ENCODE assay signal across 9 cellular contexts in the genomic region with DNA sequence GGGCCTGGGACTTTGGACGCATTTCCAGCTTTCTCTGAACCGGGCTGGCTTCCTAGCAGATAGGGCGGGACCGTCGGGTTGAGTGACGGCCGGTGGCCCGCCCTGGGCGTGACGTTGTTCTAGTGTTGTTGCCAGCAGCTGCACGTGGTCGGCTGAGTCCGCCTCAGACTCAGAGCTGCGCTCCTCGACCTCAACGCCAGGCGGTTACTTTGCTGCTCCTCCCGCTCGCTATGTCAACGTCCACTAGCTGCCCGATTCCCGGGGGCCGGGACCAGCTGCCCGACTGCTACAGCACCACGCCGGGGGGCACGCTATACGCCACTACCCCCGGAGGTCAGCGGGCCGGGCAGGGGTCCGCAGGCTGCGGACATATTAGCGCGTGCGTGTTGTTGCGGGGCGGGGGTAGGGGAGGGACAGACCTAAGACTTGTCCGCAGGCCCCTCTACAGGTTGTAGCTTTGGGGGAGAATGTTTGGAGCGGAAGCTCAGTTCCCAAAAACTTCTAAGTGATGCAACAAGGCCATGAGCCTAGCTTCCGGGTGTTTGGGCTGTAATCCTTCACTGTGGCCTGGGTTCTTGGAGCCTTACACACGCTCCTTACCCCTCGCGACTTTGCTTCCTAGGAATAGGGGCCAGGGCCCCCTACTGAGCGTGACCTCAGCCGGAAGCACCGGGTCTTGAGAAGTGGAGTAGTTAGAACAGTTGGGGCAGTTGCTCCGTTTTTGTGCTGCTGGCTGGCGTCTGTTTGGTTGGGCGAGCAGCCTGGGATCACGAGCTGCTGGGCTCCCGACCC. TPM values are rescaled to one million over a fixed set of nuclear protein-coding genes. Genes with fewer than 3 reads are reported as not detected.
DNase-seq lines count a peak whose midpoint lies in the region; ATAC-seq and TF ChIP-seq lines count a peak whose summit lies in the region.
"Had no signal": no experiment of that assay in that cellular context is flagged by ENCODE, and none has a peak within 500 bp of the region (broad histone marks: within the 10 kb centered on the region; RNA-seq: fewer than 3 reads in every experiment).

A gene (plus strand): TSS at position 155 of the 792 bp plus-strand sequence. CDS start 76 bp downstream, at position 231.

- H3K27ac ChIP-seq in BLaER1 (peak within 1 kb of the TSS; percentile 91), OCI-LY1 (ENCODE audit: low read depth, low read length, poor library complexity, severe bottlenecking) (peak within 1 kb of the TSS; percentile 71)
- H3K27ac ChIP-seq: SK-N-MC had no signal

- DNase-seq in activated T-helper 1 cell treated with anti-CD3 and anti-CD28 coated beads, Interleukin-12 subunit alpha, Interleukin-12 subunit beta, Interleukin-2, Interleukin-4 antibody, amounts not matched to agents 30 ng/mL and 10 ng/mL and 1 ng/mL, durations not matched to agents 14 hours and 24 hours and 36 hours (ENCODE audit: low spot score), result peak; percentile 81
- peak; percentile 96 for DNase-seq in fibroblast of gingiva (ENCODE audit: low read depth)
- peak; percentile 93 for DNase-seq in myocyte (ENCODE audit: low read depth)
- peak; percentile 77 for DNase-seq in stimulated activated CD8-positive, alpha-beta memory T cell treated with anti-CD3 and anti-CD28 coated beads, Interleukin-7, amount 100 ng/mL, for 4 hours (ENCODE audit: low read depth in 2 of 2)

- H4K20me1 ChIP-seq in BLaER1 (no peaks in the 10 kb centered on the region), OCI-LY1 (ENCODE audit: insufficient read depth, low read length) (no peaks in the 10 kb centered on the region)

- H3K4me1 Mint-ChIP-seq in activated T-helper 1 cell treated with anti-CD3 and anti-CD28 coated beads, Interleukin-12 subunit alpha, Interleukin-12 subunit beta, Interleukin-2, Interleukin-4 antibody, amounts not matched to agents 30 ng/mL and 10 ng/mL and 1 ng/mL, durations not matched to agents 14 hours and 24 hours and 36 hours (ENCODE audit: low read depth), result peaks cover 48% of the 10 kb centered on the region

- H3K36me3 Mint-ChIP-seq in activated T-helper 1 cell treated with anti-CD3 and anti-CD28 coated beads, Interleukin-12 subunit alpha, Interleukin-12 subunit beta, Interleukin-2, Interleukin-4 antibody, amounts not matched to agents 30 ng/mL and 10 ng/mL and 1 ng/mL, durations not matched to agents 14 hours and 24 hours and 36 hours (ENCODE audit: low read depth), result peaks cover 33% of the 10 kb centered on the region

- H3K9me3 Mint-ChIP-seq in activated T-helper 1 cell treated with anti-CD3 and anti-CD28 coated beads, Interleukin-12 subunit alpha, Interleukin-12 subunit beta, Interleukin-2, Interleukin-4 antibody, amounts not matched to agents 30 ng/mL and 10 ng/mL and 1 ng/mL, durations not matched to agents 14 hours and 24 hours and 36 hours, result no peaks in the 10 kb centered on the region

- H2AFZ ChIP-seq in OCI-LY1 (ENCODE audit: low read length), result no peak within 1 kb of the TSS

- no peaks in the 10 kb centered on the region for H3K79me2 ChIP-seq in OCI-LY1 (ENCODE audit: insufficient read depth, low read length)

- H3K4me3 ChIP-seq in BLaER1, result peak within 1 kb of the TSS; percentile 68
- H3K4me3 ChIP-seq in OCI-LY1 (ENCODE audit: low read depth, low read length, poor library complexity, severe bottlenecking), result peak within 1 kb of the TSS; percentile 61
- H3K4me3 ChIP-seq: SK-N-MC had no signal

- peaks cover 65% of the 10 kb centered on the region for H3K36me3 ChIP-seq in BLaER1
- peaks cover 58% of the 10 kb centered on the region for H3K36me3 ChIP-seq in OCI-LY1 (ENCODE audit: insufficient read depth, low read length)

- H3K4me3 Mint-ChIP-seq in activated T-helper 1 cell treated with anti-CD3 and anti-CD28 coated beads, Interleukin-12 subunit alpha, Interleukin-12 subunit beta, Interleukin-2, Interleukin-4 antibody, amounts not matched to agents 30 ng/mL and 10 ng/mL and 1 ng/mL, durations not matched to agents 14 hours and 24 hours and 36 hours, result peak within 1 kb of the TSS; percentile 80

- H3K27ac Mint-ChIP-seq in activated T-helper 1 cell treated with anti-CD3 and anti-CD28 coated beads, Interleukin-12 subunit alpha, Interleukin-12 subunit beta, Interleukin-2, Interleukin-4 antibody, amounts not matched to agents 30 ng/mL and 10 ng/mL and 1 ng/mL, durations not matched to agents 14 hours and 24 hours and 36 hours, result peak within 1 kb of the TSS; percentile 82

- no peaks in the 10 kb centered on the region for H3K9me2 ChIP-seq in OCI-LY1 (ENCODE audit: low read depth, low read length)

- H3K27me3 Mint-ChIP-seq in activated T-helper 1 cell treated with anti-CD3 and anti-CD28 coated beads, Interleukin-12 subunit alpha, Interleukin-12 subunit beta, Interleukin-2, Interleukin-4 antibody, amounts not matched to agents 30 ng/mL and 10 ng/mL and 1 ng/mL, durations not matched to agents 14 hours and 24 hours and 36 hours (ENCODE audit: insufficient read depth), result no peaks in the 10 kb centered on the region

- ATAC-seq in GM19372 (IDR thresholded peaks at IDR 0.05; ENCODE audit: low read depth, unreplicated experiment), result peak; percentile 99
- peak; percentile 99 for ATAC-seq in HG03521 (IDR thresholded peaks at IDR 0.05; ENCODE audit: unreplicated experiment)

- H3K9ac ChIP-seq in BLaER1 (peak within 1 kb of the TSS; percentile 82), OCI-LY1 (ENCODE audit: low read length) (peak within 1 kb of the TSS; percentile 66)

- H3K4me2 ChIP-seq in BLaER1 (peak within 1 kb of the TSS; percentile 83), OCI-LY1 (ENCODE audit: low read length) (peak within 1 kb of the TSS; percentile 81)

- H3F3A ChIP-seq in OCI-LY1 (ENCODE audit: insufficient read depth, low read length), result no peaks in the 10 kb centered on the region

- TF ChIP-seq CTCF in OCI-LY1 (IDR thresholded peaks at IDR 0.05; ENCODE audit: low read length), result peak; percentile 39; the same call in 1 of the 2 replicates

- intact Hi-C loops in activated T-helper 1 cell treated with anti-CD3 and anti-CD28 coated beads, Interleukin-12 subunit alpha, Interleukin-12 subunit beta, Interleukin-2, Interleukin-4 antibody, amounts not matched to agents 30 ng/mL and 10 ng/mL and 1 ng/mL, durations not matched to agents 14 hours and 24 hours and 36 hours (cut with micrococcal nuclease), result loop anchor here (1.0 to 5.0 kb wide), 8 partner anchors 10 to 1810 kb away; a partner anchor contains a TSS

- H3K27me3 ChIP-seq in BLaER1 (no peaks in the 10 kb centered on the region), OCI-LY1 (ENCODE audit: insufficient read depth, low read length) (no peaks in the 10 kb centered on the region)

- H3K4me1 ChIP-seq in BLaER1 (peaks cover 42% of the 10 kb centered on the region), OCI-LY1 (ENCODE audit: insufficient read depth, low read length, severe bottlenecking) (peaks cover 24% of the 10 kb centered on the region)

- H3K9me3 ChIP-seq in BLaER1 (no peaks in the 10 kb centered on the region), OCI-LY1 (ENCODE audit: low read length) (no peaks in the 10 kb centered on the region)

RNA-seq across cellular contexts. Expression of the gene that starts here (rescaled TPM):
- 12.7 and 16.1 TPM in 2 replicates for total RNA-seq in activated T-helper 1 cell treated with anti-CD3 and anti-CD28 coated beads, Interleukin-12 subunit alpha, Interleukin-12 subunit beta, Interleukin-2, Interleukin-4 antibody, amounts not matched to agents 30 ng/mL and 10 ng/mL and 1 ng/mL, durations not matched to agents 14 hours and 24 hours and 36 hours
- not detected in 2 replicates for total RNA-seq in myocyte
- 8.0 TPM for polyA plus RNA-seq in myocyte (2012)

Comparison
In these comparisons a context has a peak if more than half of its experiments do, and no peak if none do; other contexts are left out.
1. Peak in every context shown above with its lines: DNase-seq, ATAC-seq, H3K4me3 ChIP-seq and H3K27ac ChIP-seq.
2. RNA of the gene that starts here (total RNA-seq): 12.7 to 16.1 TPM in activated T-helper 1 cell treated with anti-CD3 and anti-CD28 coated beads, Interleukin-12 subunit alpha, Interleukin-12 subunit beta, Interleukin-2, Interleukin-4 antibody, amounts not matched to agents 30 ng/mL and 10 ng/mL and 1 ng/mL, durations not matched to agents 14 hours and 24 hours and 36 hours; not detected in myocyte; every median in the first group is over 10 times any median in the second.